12 cellular contexts compared by ENCODE assay signal in the genomic region with DNA sequence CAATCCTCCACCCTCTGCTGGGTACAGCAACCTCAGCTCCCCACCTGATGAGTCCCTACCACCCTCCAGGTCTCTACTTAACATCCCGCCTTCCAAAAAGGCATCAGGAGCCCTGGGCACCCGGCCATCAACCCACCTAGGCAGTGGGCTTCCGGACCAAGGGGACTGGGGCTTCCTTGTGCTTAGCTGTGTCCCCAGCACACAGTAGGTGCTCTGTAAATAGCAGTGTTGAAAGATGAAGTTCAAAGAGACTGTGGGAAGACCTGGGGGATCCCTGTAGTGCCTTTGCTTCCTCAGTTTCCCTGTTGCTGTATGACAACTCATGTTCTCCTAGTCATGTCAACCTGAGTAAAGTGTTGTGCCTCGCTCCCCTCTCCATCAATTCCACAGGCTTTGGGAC. TPM values are rescaled to one million over a fixed set of nuclear protein-coding genes. Genes with fewer than 3 reads are reported as not detected.
A peak's percentile ranks its signal among the peaks of the same experiment; 100 is the strongest.
DNase-seq lines count a peak whose midpoint lies in the region; TF ChIP-seq lines count a peak whose summit lies in the region.
"Had no signal": no experiment of that assay in that cellular context is flagged by ENCODE, and none has a peak within 500 bp of the region (broad histone marks: within the 10 kb centered on the region; RNA-seq: fewer than 3 reads in every experiment).

No MANE protein-coding gene starts in this region.

- POLR2A ChIA-PET in RWPE1 (lab: Yijun Ruan, JAX; ENCODE audit: low non-redundant PET) = no interaction called here

- H3K4me3 ChIP-seq in BLaER1 (peak overlapping the region; percentile 63), colonic mucosa (no peak overlapping the region)

- intact Hi-C loops in colonic mucosa (cut with DNase I) = no loop called here

- TF ChIP-seq CTCF in RWPE1 (conservative IDR thresholded peaks at IDR 0.05; ENCODE audit: low read depth) (no peak), colonic mucosa (IDR thresholded peaks at IDR 0.05) (no peak)

- H3K27ac ChIP-seq in BLaER1 (peak overlapping the region; percentile 64), RWPE1 (peak overlapping the region; percentile 68; the same call in 1 of the 2 replicates), cingulate gyrus (ENCODE audit: low read depth, low read length) (peak overlapping the region; percentile 47), colonic mucosa (no peak overlapping the region)
- H3K27ac ChIP-seq: C4-2B had no signal

- H4K20me1 ChIP-seq in BLaER1 = no peaks in the 10 kb centered on the region; the same call in 1 of the 2 replicates

- peak overlapping the region; percentile 97 for H3K4me2 ChIP-seq in BLaER1

- H3K9ac ChIP-seq in BLaER1 = peak overlapping the region; percentile 62
- H3K9ac ChIP-seq in colonic mucosa (ENCODE audit: low read depth in 2 of 2, low read length in 2 of 2) = no peak overlapping the region

- H3K27me3 ChIP-seq in BLaER1 (no peaks in the 10 kb centered on the region), colonic mucosa (no peaks in the 10 kb centered on the region)

- DNase-seq in RWPE1 (ENCODE audit: low spot score) = no peak
- DNase-seq in colonic mucosa = no peak
- DNase-seq in NCI-H69 (lab: John Stamatoyannopoulos, UW) = no peak
- DNase-seq: Caco-2; CD4-positive, alpha-beta T cell; H9 had no signal

- peaks cover 82% of the 10 kb centered on the region for H3K36me3 ChIP-seq in BLaER1
- no peaks in the 10 kb centered on the region for H3K36me3 ChIP-seq in colonic mucosa

- peaks cover 85% of the 10 kb centered on the region for H3K4me1 ChIP-seq in BLaER1
- H3K4me1 ChIP-seq in colonic mucosa = no peaks in the 10 kb centered on the region
- H3K4me1 ChIP-seq: Caco-2 had no signal

- H3K9me3 ChIP-seq in BLaER1 (no peaks in the 10 kb centered on the region), colonic mucosa (no peaks in the 10 kb centered on the region)
- H3K9me3 ChIP-seq: Caco-2 had no signal

- CTCF ChIA-PET in RWPE1 (lab: Yijun Ruan, JAX) = no interaction called here

RNA-seq across cellular contexts. Expression of a gene that starts 21.0 kb away (rescaled TPM):
- under 1 TPM; 0.37 to 0.58 TPM for total RNA-seq in colonic mucosa
- total RNA-seq: A172 had no signal

RNA-seq across cellular contexts. Expression of a gene that starts 33.1 kb away (rescaled TPM):
- not detected for total RNA-seq in colonic mucosa
- total RNA-seq: A172; B cell; Caco-2; CD4-positive, alpha-beta T cell had no signal

RNA-seq across cellular contexts. Expression of a gene that starts 51.9 kb away (rescaled TPM):
- total RNA-seq in colonic mucosa = not detected
- total RNA-seq: A172; B cell; Caco-2; CD4-positive, alpha-beta T cell; H1; H9 had no signal

RNA-seq across cellular contexts. Expression of a gene that starts 58.8 kb away (rescaled TPM):
- 100 to 1,000 TPM; 154 to 189 TPM for total RNA-seq in colonic mucosa

RNA-seq across cellular contexts. Expression of a gene that starts 58.9 kb away (rescaled TPM):
- 10 to 100 TPM; 50.0 to 81.3 TPM for total RNA-seq in colonic mucosa
